1 cellular context compared by ENCODE assay signal in the genomic region with DNA sequence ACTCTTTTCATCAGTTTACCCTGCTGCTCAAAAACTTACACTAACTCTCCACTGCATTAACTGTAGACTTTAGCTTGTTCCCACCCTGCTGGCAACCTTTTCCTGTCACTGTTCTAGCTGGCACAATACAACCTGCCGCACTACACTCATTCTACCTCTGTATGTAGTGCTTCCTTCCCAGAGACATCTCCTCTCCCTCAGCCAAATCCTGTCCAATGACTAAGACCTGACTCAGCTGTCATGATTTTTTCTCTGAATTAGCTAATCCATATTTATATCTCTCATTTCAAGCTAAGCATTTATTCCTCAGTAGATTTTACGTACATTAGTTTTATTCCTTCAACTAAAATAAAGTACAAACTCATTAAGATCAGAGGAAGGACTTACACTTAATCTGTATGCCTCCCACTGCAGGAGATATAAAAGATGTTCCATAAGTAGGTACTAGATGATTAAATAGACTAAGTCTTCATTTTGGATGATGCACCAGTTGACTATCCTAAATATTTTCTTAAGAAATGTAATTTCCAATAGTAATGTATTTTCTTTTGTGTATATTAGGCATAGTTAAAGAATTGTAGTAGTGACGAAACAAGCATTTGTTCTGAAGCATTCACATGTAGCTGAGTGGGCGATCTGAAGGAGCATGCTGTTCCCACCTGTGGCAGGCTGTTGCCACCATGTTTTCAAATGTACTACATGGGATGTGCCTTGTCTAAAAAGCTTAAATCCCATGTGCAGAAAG.
TF ChIP-seq lines count a peak whose summit lies in the region.

No MANE protein-coding gene starts in this region.

TF ChIP-seq in SK-N-SH treated with all-trans-retinoic acid at 6 μM for 48 hours, 23 proteins besides CTCF, POLR2A, EP300 and RAD21 (continued from another document):
- TF ChIP-seq ZNF565 (CRISPR knock-in tag; conservative IDR thresholded peaks at IDR 0.05; ENCODE audit: low read depth) (no peak), PPARA (CRISPR knock-in tag; IDR thresholded peaks at IDR 0.05; ENCODE audit: borderline replicate concordance) (no peak), ZNF70 (CRISPR knock-in tag; IDR thresholded peaks at IDR 0.05) (no peak), BACH2 (CRISPR knock-in tag; IDR thresholded peaks at IDR 0.05; ENCODE audit: borderline replicate concordance) (no peak), OSR1 (CRISPR knock-in tag; IDR thresholded peaks at IDR 0.05) (no peak), CSDC2 (CRISPR knock-in tag; IDR thresholded peaks at IDR 0.05) (no peak)
